8 cellular contexts compared by ENCODE assay signal in the genomic region with DNA sequence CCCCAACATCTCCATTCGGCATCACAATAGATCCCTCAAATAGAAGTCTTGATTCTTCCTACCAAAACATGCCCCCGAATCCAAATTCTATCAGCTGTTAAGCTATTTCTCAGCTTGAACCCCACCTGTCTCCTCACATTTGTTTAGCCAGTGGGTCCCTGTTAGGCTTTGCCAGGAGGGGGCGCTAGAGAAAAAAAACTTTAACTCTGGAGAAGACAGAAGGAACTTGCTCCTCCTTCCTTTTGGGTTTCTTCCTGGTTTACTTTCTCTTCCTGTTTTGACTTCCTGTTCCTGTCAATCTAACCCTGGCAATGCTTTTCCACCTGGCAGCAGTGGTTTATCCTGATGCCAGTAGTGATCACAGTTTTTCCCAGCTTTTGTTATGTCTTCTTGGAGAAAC.
A peak's percentile ranks its signal among the peaks of the same experiment; 100 is the strongest.
DNase-seq lines count a peak whose midpoint lies in the region; ATAC-seq and TF ChIP-seq lines count a peak whose summit lies in the region.

No MANE protein-coding gene starts in this region.

- no peaks in the 10 kb centered on the region for H3F3A ChIP-seq in GM23248 (ENCODE audit: insufficient read depth)

- ATAC-seq in HG02642 (IDR thresholded peaks at IDR 0.05; ENCODE audit: poor library complexity, unreplicated experiment): no peak

- H3K4me1 ChIP-seq in GM23248 (ENCODE audit: insufficient read depth): no peaks in the 10 kb centered on the region; the same call in 1 of the 2 replicates
- H3K4me1 ChIP-seq in Peyer's patch: no peaks in the 10 kb centered on the region
- no peaks in the 10 kb centered on the region for H3K4me1 ChIP-seq in esophagus muscularis mucosa

- no peak for TF ChIP-seq EP300 in esophagus muscularis mucosa (IDR thresholded peaks at IDR 0.05)

- no peaks in the 10 kb centered on the region for H3K9me2 ChIP-seq in GM23248 (ENCODE audit: insufficient read depth)

- intact Hi-C loops in esophagus muscularis mucosa (cut with DNase I): no loop called here

- H3K79me2 ChIP-seq in GM23248 (ENCODE audit: insufficient read depth): no peaks in the 10 kb centered on the region

- H4K20me1 ChIP-seq in GM23248 (ENCODE audit: insufficient read depth): no peaks in the 10 kb centered on the region

- H3K9ac ChIP-seq in GM23248: no peak overlapping the region

- H3K4me3 ChIP-seq in GM23248: no peak overlapping the region
- H3K4me3 ChIP-seq in Peyer's patch: no peak overlapping the region
- no peak overlapping the region for H3K4me3 ChIP-seq in esophagus muscularis mucosa

- TF ChIP-seq POLR2A in Peyer's patch (IDR thresholded peaks at IDR 0.05) (no peak), esophagus muscularis mucosa (IDR thresholded peaks at IDR 0.05; ENCODE audit: low read depth) (no peak)

- H2AFZ ChIP-seq in GM23248: peak overlapping the region; percentile 69

- no peaks in the 10 kb centered on the region for H3K36me3 ChIP-seq in GM23248 (ENCODE audit: low read depth)
- H3K36me3 ChIP-seq in Peyer's patch: no peaks in the 10 kb centered on the region
- H3K36me3 ChIP-seq in esophagus muscularis mucosa: no peaks in the 10 kb centered on the region

- H3K9me3 ChIP-seq in GM23248 (ENCODE audit: low read depth): no peaks in the 10 kb centered on the region
- H3K9me3 ChIP-seq in Peyer's patch: no peaks in the 10 kb centered on the region
- H3K9me3 ChIP-seq in esophagus muscularis mucosa: no peaks in the 10 kb centered on the region

- H3K27ac ChIP-seq in GM23248 (no peak overlapping the region), Peyer's patch (no peak overlapping the region), esophagus muscularis mucosa (replicated peaks in 1 of 4) (no peak overlapping the region)

- in situ Hi-C loops in GM23248 (cut with MboI): no loop called here

- WGBS in GM23248 (ENCODE audit: low coverage in 1 of 2, low lambda C conversion rate in 2 of 2, missing lambda C conversion rate in 2 of 2), 2 experiments: 37 to 41% methylated on average over 3 of the region's 3 CpGs
- 51% methylated on average over 3 of the region's 3 CpGs for WGBS in esophagus muscularis mucosa

- H3K27me3 ChIP-seq in GM23248 (replicated peaks; ENCODE audit: insufficient read depth) (no peaks in the 10 kb centered on the region), Peyer's patch (no peaks in the 10 kb centered on the region), esophagus muscularis mucosa (peaks cover 0 to 5% (median 0%) of the 10 kb centered on the region in 4 donors)

- no peak overlapping the region for H3K4me2 ChIP-seq in GM23248 (ENCODE audit: unreplicated experiment)

- DNase-seq in COLO829 (ENCODE audit: low spot score) (peak; percentile 22), GM23248 (peak; percentile 47), Peyer's patch (no peak), esophagus muscularis mucosa (ENCODE audit: extremely low spot score) (no peak)
- DNase-seq in stimulated activated CD4-positive, alpha-beta T cell treated with anti-CD3 and anti-CD28 coated beads, Interleukin-2, amount 100 ng/mL, for 24 hours: peak; percentile 29 to 37
- DNase-seq in activated CD4-positive, CD25-positive, alpha-beta regulatory T cell treated with anti-CD3 and anti-CD28 coated beads, Interleukin-2, amount 50 U/mL, for 72 hours: no peak
- DNase-seq in activated effector memory CD4-positive, alpha-beta T cell treated with Interleukin-2 at 50 U/mL for 16 hours: no peak

- TF ChIP-seq CTCF in Peyer's patch (IDR thresholded peaks at IDR 0.05) (peak in 4 of 6 experiments; percentile 18 to 59 (median 43)), esophagus muscularis mucosa (IDR thresholded peaks at IDR 0.05) (peak in 2 of 3 experiments; percentile 13 to 38)

Comparison
In these comparisons a context has a peak if more than half of its experiments do, and no peak if none do; other contexts are left out.
1. DNase-seq: peak in COLO829 (single experiment), GM23248 (single experiment) and stimulated activated CD4-positive, alpha-beta T cell treated with anti-CD3 and anti-CD28 coated beads, Interleukin-2, amount 100 ng/mL, for 24 hours (2 of 2); none in Peyer's patch (0 of 3), esophagus muscularis mucosa (single experiment), activated CD4-positive, CD25-positive, alpha-beta regulatory T cell treated with anti-CD3 and anti-CD28 coated beads, Interleukin-2, amount 50 U/mL, for 72 hours (single experiment) and activated effector memory CD4-positive, alpha-beta T cell treated with Interleukin-2 at 50 U/mL for 16 hours (single experiment).